ENCODE assay signal across 16 cellular contexts in genomic region chr10:121936295-121936694, GRCh38. TPM values are rescaled to one million over a fixed set of nuclear protein-coding genes. Genes with fewer than 3 reads are reported as not detected.
DNase-seq lines count a peak whose midpoint lies in the region; ATAC-seq, FAIRE-seq and TF ChIP-seq lines count a peak whose summit lies in the region.
"Had no signal": no experiment of that assay in that cellular context is flagged by ENCODE, and none has a peak within 500 bp of the region (broad histone marks: within the 10 kb centered on the region; RNA-seq: fewer than 3 reads in every experiment).

No MANE protein-coding gene starts in this region.

- no peak for TF ChIP-seq CTCF in Caco-2 (IDR thresholded peaks at IDR 0.05; ENCODE audit: insufficient read depth in 1 of 2, low read depth in 1 of 2, low read length in 1 of 2, severe bottlenecking in 1 of 2, unreplicated experiment in 1 of 2)
- TF ChIP-seq CTCF in K562 (IDR thresholded peaks at IDR 0.05 in 2 of 3, conservative IDR thresholded peaks at IDR 0.05 in 1 of 3; ENCODE audit: insufficient read depth in 2 of 3, low read depth in 1 of 3, low read length in 3 of 3): no peak
- no peak for TF ChIP-seq CTCF in right lobe of liver (IDR thresholded peaks at IDR 0.05)
- no peak for TF ChIP-seq CTCF in type B pancreatic cell (conservative IDR thresholded peaks at IDR 0.05)
- no peak for TF ChIP-seq CTCF in foreskin fibroblast (IDR thresholded peaks at IDR 0.05; ENCODE audit: low read depth, low read length)
- no peak for TF ChIP-seq CTCF in testis (IDR thresholded peaks at IDR 0.05)

- FAIRE-seq in K562 (lab: Jason Lieb, UNC): no peak
- FAIRE-seq: GM12878, GM18507, HTR-8/SVneo had no signal

- no peaks in the 10 kb centered on the region for H3K27me3 ChIP-seq in Caco-2 (replicated peaks; ENCODE audit: control insufficient read depth, insufficient read depth, low read length)
- H3K27me3 ChIP-seq in K562 (ENCODE audit: control insufficient read depth in 2 of 2, insufficient read depth in 2 of 2, low read length in 2 of 2): no peaks in the 10 kb centered on the region
- no peaks in the 10 kb centered on the region for H3K27me3 ChIP-seq in right lobe of liver
- H3K27me3 ChIP-seq in testis: no peaks in the 10 kb centered on the region
- H3K27me3 ChIP-seq: BLaER1 treated with 17β-estradiol and CSF1 and Interleukin-3, amounts not matched to agents 10 nM and 100 nM had no signal

- H3K4me3 ChIP-seq in Caco-2 (ENCODE audit: low read depth, low read length) (no peak overlapping the region), K562 (no peak overlapping the region), right lobe of liver (no peak overlapping the region), foreskin fibroblast (ENCODE audit: low read depth in 1 of 2, low read length in 2 of 2) (no peak overlapping the region), testis (no peak overlapping the region)
- H3K4me3 ChIP-seq: BLaER1 treated with 17β-estradiol and CSF1 and Interleukin-3, amounts not matched to agents 10 nM and 100 nM; GM12878 had no signal

- 33% methylated on average over 1 of the region's 2 CpGs for WGBS in K562 (ENCODE audit: insufficient coverage, low coverage, missing lambda C conversion rate)
- 64% methylated on average over 1 of the region's 2 CpGs for WGBS in right lobe of liver (ENCODE audit: insufficient coverage, low coverage, low lambda C conversion rate, missing lambda C conversion rate)
- 90 to 96% methylated on average over 2 of the region's 2 CpGs for WGBS in testis, 2 donors

- DNase-seq in Caco-2 (no peak), K562 (ENCODE audit: extremely low read depth in 1 of 4, low spot score in 3 of 4) (no peak), right lobe of liver (no peak), type B pancreatic cell (ENCODE audit: extremely low spot score, unreplicated experiment) (no peak), foreskin fibroblast (no peak), testis (no peak)
- DNase-seq: 8988T; ACHN; CD4-positive, CD25-positive, alpha-beta regulatory T cell; DMS79 had no signal

- in situ Hi-C loops in K562 (cut with MboI): no loop called here

- H3K27me3 Mint-ChIP-seq in Caco-2 (ENCODE audit: insufficient read depth, unreplicated experiment) (no peaks in the 10 kb centered on the region), type B pancreatic cell (no peaks in the 10 kb centered on the region)
- H3K27me3 Mint-ChIP-seq: CD4-positive, CD25-positive, alpha-beta regulatory T cell had no signal

- POLR2A ChIA-PET in Caco-2 (lab: Charles Lee): interaction anchor here (0.5 to 1.8 kb wide), 5 partner anchors 8 to 860 kb away, joined by 3 to 5 read pairs (median 3); partner anchors contain the start of gene ATE1
- POLR2A ChIA-PET in K562 (lab: Yijun Ruan, JAX): no interaction called here

- H3K27ac Mint-ChIP-seq in Caco-2 (ENCODE audit: unreplicated experiment) (peak overlapping the region; percentile 82), type B pancreatic cell (peak overlapping the region; percentile 31)
- H3K27ac Mint-ChIP-seq: CD4-positive, CD25-positive, alpha-beta regulatory T cell had no signal

- CTCF ChIA-PET in Caco-2 (lab: Charles Lee): interaction anchor here (0.6 to 1.0 kb wide), 2 partner anchors 12 to 177 kb away, joined by 3 to 4 read pairs; no protein-coding TSS in a partner anchor
- CTCF ChIA-PET in K562 (lab: Yijun Ruan, JAX; ENCODE audit: low intra/inter-chr PET ratio): no interaction called here

- H3K9me3 Mint-ChIP-seq in Caco-2 (ENCODE audit: unreplicated experiment): no peaks in the 10 kb centered on the region
- H3K9me3 Mint-ChIP-seq in type B pancreatic cell: peaks cover 6% of the 10 kb centered on the region

- H3K4me2 ChIP-seq in K562 (ENCODE audit: insufficient read depth, low read length): no peak overlapping the region

- H3K9me1 ChIP-seq in K562 (ENCODE audit: control insufficient read depth, insufficient read depth, low read length): no peaks in the 10 kb centered on the region

- TF ChIP-seq POLR2A in K562 (conservative IDR thresholded peaks at IDR 0.05) (no peak), right lobe of liver (IDR thresholded peaks at IDR 0.05) (no peak), testis (IDR thresholded peaks at IDR 0.05) (no peak)

- TF ChIP-seq EP300 in K562 (IDR thresholded peaks at IDR 0.05; ENCODE audit: low read length): no peak

- peak overlapping the region; percentile 22 for H3K4me3 Mint-ChIP-seq in Caco-2 (ENCODE audit: unreplicated experiment)
- no peak overlapping the region for H3K4me3 Mint-ChIP-seq in type B pancreatic cell
- H3K4me3 Mint-ChIP-seq: CD4-positive, CD25-positive, alpha-beta regulatory T cell had no signal

- H3K79me2 ChIP-seq in K562 (ENCODE audit: control insufficient read depth, insufficient read depth, low read length): no peaks in the 10 kb centered on the region

- H2AFZ ChIP-seq in K562 (ENCODE audit: low read depth, low read length): no peak overlapping the region

- H3K36me3 Mint-ChIP-seq in Caco-2 (ENCODE audit: insufficient read depth, unreplicated experiment) (peaks cover 27% of the 10 kb centered on the region), type B pancreatic cell (peaks cover 31% of the 10 kb centered on the region)
- H3K36me3 Mint-ChIP-seq: CD4-positive, CD25-positive, alpha-beta regulatory T cell had no signal

- no peaks in the 10 kb centered on the region for H4K20me1 ChIP-seq in K562 (replicated peaks; ENCODE audit: control insufficient read depth, insufficient read depth, low read length)
- H4K20me1 ChIP-seq: BLaER1 treated with 17β-estradiol and CSF1 and Interleukin-3, amounts not matched to agents 10 nM and 100 nM had no signal

- H3K9me3 ChIP-seq in Caco-2 (peaks cover 3% of the 10 kb centered on the region; the same call in 1 of the 2 replicates), K562 (replicated peaks; ENCODE audit: control insufficient read depth, insufficient read depth, low read depth, low read length) (no peaks in the 10 kb centered on the region), right lobe of liver (no peaks in the 10 kb centered on the region), testis (no peaks in the 10 kb centered on the region)

- peaks cover 51% of the 10 kb centered on the region for H3K4me1 ChIP-seq in Caco-2
- peaks cover 0 to 4% of the 10 kb centered on the region in 2 experiments; a peak in 3 of 5 replicates for H3K4me1 ChIP-seq in K562 (replicated peaks in 1 of 2; ENCODE audit: control insufficient read depth in 2 of 2, insufficient read depth in 2 of 2, low read length in 2 of 2)
- H3K4me1 ChIP-seq in right lobe of liver: peaks cover 0 to 16% (median 4%) of the 10 kb centered on the region in 4 donors
- H3K4me1 ChIP-seq in testis: no peaks in the 10 kb centered on the region

- no peak for TF ChIP-seq RAD21 in K562 (CRISPR knock-in tag; conservative IDR thresholded peaks at IDR 0.05 in 1 of 2, IDR thresholded peaks at IDR 0.05 in 1 of 2)

- intact Hi-C loops in Caco-2 (cut with micrococcal nuclease; ENCODE audit: unreplicated experiment) (no loop called here), K562 (cut with micrococcal nuclease) (no loop called here), right lobe of liver (cut with DNase I) (no loop called here), testis (cut with DNase I; ENCODE audit: low total_unique reads) (no loop called here)

- no TSS peak for BruUV-seq in Caco-2 (replicated peaks; lab: Mats Ljungman, UMichigan)
- BruUV-seq in K562 (replicated peaks; lab: Mats Ljungman, UMichigan): no TSS peak

- no peaks in the 10 kb centered on the region for H3K36me3 ChIP-seq in Caco-2 (ENCODE audit: control insufficient read depth, insufficient read depth, low read length)
- H3K36me3 ChIP-seq in K562 (ENCODE audit: control insufficient read depth, insufficient read depth, low read length): no peaks in the 10 kb centered on the region
- no peaks in the 10 kb centered on the region for H3K36me3 ChIP-seq in right lobe of liver
- H3K36me3 ChIP-seq in testis (ENCODE audit: low read depth, missing control alignments): no peaks in the 10 kb centered on the region

- no peak for ATAC-seq in K562
- ATAC-seq in right lobe of liver: peak; percentile 7 to 41 (median 20)
- ATAC-seq in HG02938 (IDR thresholded peaks at IDR 0.05; ENCODE audit: unreplicated experiment): no peak
- ATAC-seq: GM12878, HCT116 had no signal

- H3K9ac ChIP-seq in K562 (ENCODE audit: insufficient read depth in 1 of 2, low read depth in 2 of 2, low read length in 2 of 2): no peak overlapping the region
- H3K9ac ChIP-seq: BLaER1 treated with 17β-estradiol and CSF1 and Interleukin-3, amounts not matched to agents 10 nM and 100 nM had no signal

- H3K4me1 Mint-ChIP-seq in Caco-2 (ENCODE audit: low read depth, unreplicated experiment): peaks cover 42% of the 10 kb centered on the region
- peaks cover 7% of the 10 kb centered on the region for H3K4me1 Mint-ChIP-seq in type B pancreatic cell (ENCODE audit: unreplicated experiment)

- no peak overlapping the region for H3K27ac ChIP-seq in K562 (ENCODE audit: extremely low read depth, low read depth, low read length)
- H3K27ac ChIP-seq in right lobe of liver: peak overlapping the region in 2 of 3 donors; percentile 57 to 61
- H3K27ac ChIP-seq in testis: no peak overlapping the region

RNA-seq across cellular contexts. Expression of gene ATE1, which starts 8.5 kb away (rescaled TPM):
- total RNA-seq in Caco-2 (2022) (75.2 and 76.9 TPM in 2 replicates), K562 (2014; rRNA removed) (7.2 and 8.6 TPM in 2 replicates), K562 (2014; rRNA removed; fragmentation: Illumina TruSeq; extraction: Trizol) (13.3 and 13.9 TPM in 2 replicates), K562 (2015; rRNA removed; fragmentation: Illumina TruSeq; extraction: Trizol) (12.6 and 12.9 TPM in 2 replicates), K562 (2021) (9.4 and 14.2 TPM in 2 replicates), right lobe of liver (10 to 100 TPM; 17.7 to 21.6 (median 19.9) TPM), type B pancreatic cell (ENCODE audit: low replicate concordance) (23.5 and 35.4 TPM in 2 replicates), testis (10 to 100 TPM; 34.0 to 41.9 TPM)
- total RNA-seq in K562 (2011; cell fraction: chromatin; rRNA removed; ENCODE audit: low replicate concordance): 16.8 and 45.1 TPM in 2 replicates
- total RNA-seq in K562 (2011; cell fraction: nucleolus; rRNA removed): 7.8 and 8.8 TPM in 2 replicates
- total RNA-seq in K562 (2011; cell fraction: nucleoplasm; rRNA removed): 11.0 and 11.5 TPM in 2 replicates
- polyA plus RNA-seq in K562 (2011; rRNA removed) (7.4 and 9.5 TPM in 2 replicates), K562 (2014; fragmentation: Illumina TruSeq; extraction: Trizol) (8.0 and 8.8 TPM in 2 replicates), K562 (2014; fragmentation: Nextera tagmentation; extraction: Ambion mirVana) (1 to 10 TPM; 3.0 to 3.5 TPM), K562 (2014; rRNA removed) (5.6 and 7.1 TPM in 2 replicates), testis (ENCODE audit: insufficient read depth, low read depth, low replicate concordance) (29.8 TPM)
- polyA plus RNA-seq in K562 (2011; cell fraction: cytosol; rRNA removed): 3.2 and 4.8 TPM in 2 replicates
- 8.5 and 9.8 TPM in 2 replicates for polyA plus RNA-seq in K562 (2011; cell fraction: nucleus; rRNA removed)
- polyA plus RNA-seq in K562 (2012): 6.2 and 6.7 TPM in 2 replicates
- polyA minus RNA-seq in K562 (2011; rRNA and poly(A)+ RNA removed): 20.6 and 21.0 TPM in 2 replicates
- 9.4 and 10.6 TPM in 2 replicates for polyA minus RNA-seq in K562 (2011; cell fraction: cytosol; rRNA and poly(A)+ RNA removed)
- polyA minus RNA-seq in K562 (2011; cell fraction: nucleus; rRNA and poly(A)+ RNA removed): 12.3 and 16.0 TPM in 2 replicates

RNA-seq across cellular contexts. Expression of gene NSMCE4A, which starts 38.7 kb away (rescaled TPM):
- total RNA-seq in Caco-2 (2022) (106 and 111 TPM in 2 replicates), K562 (2014; rRNA removed) (46.4 and 50.8 TPM in 2 replicates), K562 (2014; rRNA removed; fragmentation: Illumina TruSeq; extraction: Trizol) (45.7 and 48.1 TPM in 2 replicates), K562 (2015; rRNA removed; fragmentation: Illumina TruSeq; extraction: Trizol) (42.8 and 46.4 TPM in 2 replicates), K562 (2021) (39.4 and 41.1 TPM in 2 replicates), right lobe of liver (10 to 100 TPM; 17.0 to 46.5 (median 30.6) TPM), type B pancreatic cell (ENCODE audit: low replicate concordance) (45.1 and 52.9 TPM in 2 replicates), testis (10 to 100 TPM; 31.0 to 33.7 TPM)
- total RNA-seq in K562 (2011; cell fraction: chromatin; rRNA removed; ENCODE audit: low replicate concordance): 57.0 and 100 TPM in 2 replicates
- total RNA-seq in K562 (2011; cell fraction: nucleolus; rRNA removed): 39.5 and 44.2 TPM in 2 replicates
- total RNA-seq in K562 (2011; cell fraction: nucleoplasm; rRNA removed): 54.5 and 59.5 TPM in 2 replicates
- polyA plus RNA-seq in K562 (2011; rRNA removed) (48.4 and 65.6 TPM in 2 replicates), K562 (2014; fragmentation: Illumina TruSeq; extraction: Trizol) (46.8 and 48.6 TPM in 2 replicates), K562 (2014; fragmentation: Nextera tagmentation; extraction: Ambion mirVana) (10 to 100 TPM in 1 of 2 experiments, 1 to 10 TPM in 1; 8.4 to 12.3 TPM), K562 (2014; rRNA removed) (78.6 and 88.5 TPM in 2 replicates), testis (ENCODE audit: insufficient read depth, low read depth, low replicate concordance) (15.6 TPM)
- polyA plus RNA-seq in K562 (2011; cell fraction: cytosol; rRNA removed): 20.1 and 35.3 TPM in 2 replicates
- 64.8 and 94.7 TPM in 2 replicates for polyA plus RNA-seq in K562 (2011; cell fraction: nucleus; rRNA removed)
- 30.7 and 34.3 TPM in 2 replicates for polyA plus RNA-seq in K562 (2012)
- 23.9 and 24.6 TPM in 2 replicates for polyA minus RNA-seq in K562 (2011; rRNA and poly(A)+ RNA removed)
- polyA minus RNA-seq in K562 (2011; cell fraction: cytosol; rRNA and poly(A)+ RNA removed): 10.6 and 13.2 TPM in 2 replicates
- polyA minus RNA-seq in K562 (2011; cell fraction: nucleus; rRNA and poly(A)+ RNA removed): 17.5 and 23.3 TPM in 2 replicates

RNA-seq across cellular contexts. Expression of gene TACC2, which starts 52.7 kb away (rescaled TPM):
- total RNA-seq in Caco-2 (2022): 98.5 and 117 TPM in 2 replicates
- total RNA-seq in K562 (2011; cell fraction: chromatin; rRNA removed; ENCODE audit: low replicate concordance): not detected in 2 replicates
- not detected in 2 replicates for total RNA-seq in K562 (2011; cell fraction: nucleolus; rRNA removed)
- total RNA-seq in K562 (2011; cell fraction: nucleoplasm; rRNA removed): not detected in 2 replicates
- under 0.01 TPM in 1 of 2 replicates, not detected in the other for total RNA-seq in K562 (2014; rRNA removed)
- total RNA-seq in K562 (2014; rRNA removed; fragmentation: Illumina TruSeq; extraction: Trizol): not detected in 2 replicates
- total RNA-seq in K562 (2015; rRNA removed; fragmentation: Illumina TruSeq; extraction: Trizol): not detected in 2 replicates
- 0.22 and 0.35 TPM in 2 replicates for total RNA-seq in K562 (2021)
- polyA plus RNA-seq in K562 (2011; rRNA removed): not detected in 2 replicates
- polyA plus RNA-seq in K562 (2011; cell fraction: cytosol; rRNA removed): 0.22 TPM in 1 of 2 replicates, not detected in the other
- polyA plus RNA-seq in K562 (2011; cell fraction: nucleus; rRNA removed): 0.17 TPM in 1 of 2 replicates, not detected in the other
- 0.08 and 0.21 TPM in 2 replicates for polyA plus RNA-seq in K562 (2012)
- polyA plus RNA-seq in K562 (2014; fragmentation: Illumina TruSeq; extraction: Trizol): 0.08 TPM in 1 of 2 replicates, not detected in the other
- polyA plus RNA-seq in K562 (2014; fragmentation: Nextera tagmentation; extraction: Ambion mirVana): under 1 TPM in 1 of 2 experiments, not detected in 1; 0.03 TPM
- not detected in 2 replicates for polyA plus RNA-seq in K562 (2014; rRNA removed)
- polyA minus RNA-seq in K562 (2011; rRNA and poly(A)+ RNA removed): not detected in 2 replicates
- not detected in 2 replicates for polyA minus RNA-seq in K562 (2011; cell fraction: cytosol; rRNA and poly(A)+ RNA removed)
- not detected in 2 replicates for polyA minus RNA-seq in K562 (2011; cell fraction: nucleus; rRNA and poly(A)+ RNA removed)
- 10 to 100 TPM; 16.2 to 21.1 (median 18.8) TPM for total RNA-seq in right lobe of liver
- total RNA-seq in type B pancreatic cell (ENCODE audit: low replicate concordance): 67.0 and 71.2 TPM in 2 replicates
- 10 to 100 TPM; 21.3 to 24.2 TPM for total RNA-seq in testis
- polyA plus RNA-seq in testis (ENCODE audit: insufficient read depth, low read depth, low replicate concordance): 18.0 TPM
- total RNA-seq: CD4-positive, CD25-positive, alpha-beta regulatory T cell had no signal
- polyA plus RNA-seq: CD4-positive, CD25-positive, alpha-beta regulatory T cell had no signal

Comparison
In these comparisons a context has a peak if more than half of its experiments do, and no peak if none do; other contexts are left out.
1. ATAC-seq: peak in right lobe of liver (4 of 4); none in K562 (single experiment) and HG02938 (single experiment).
2. H3K27ac ChIP-seq: peak in right lobe of liver (2 of 3); none in K562 (single experiment) and testis (0 of 2).
3. RNA of gene TACC2, which starts 52.7 kb away (total RNA-seq): 98.5 to 117 TPM in Caco-2, 67.0 to 71.2 TPM in type B pancreatic cell, 21.3 to 24.2 TPM in testis and 16.2 to 21.1 TPM in right lobe of liver; under 0.01 to 0.35 TPM in K562; every median in the first group is over 10 times any median in the second.